ENCODE assay signal across 1 cellular context in genomic region chrX:38352362-38352761, GRCh38.
TF ChIP-seq lines count a peak whose summit lies in the region.

Gene OTC, plus strand, starts transcription at chrX:38352604. Its CDS starts 93 bp downstream, at chrX:38352697.

TF ChIP-seq in HepG2, 621 proteins besides CTCF, POLR2A, EP300 and RAD21 (continued from another document):
- TF ChIP-seq ZNF747 (CRISPR knock-in tag; IDR thresholded peaks at IDR 0.05; ENCODE audit: borderline replicate concordance): no peak
- no peak for TF ChIP-seq KLF6 (CRISPR knock-in tag; IDR thresholded peaks at IDR 0.05)
- TF ChIP-seq NFKBIZ (CRISPR knock-in tag; IDR thresholded peaks at IDR 0.05): no peak
- no peak for TF ChIP-seq SRY (CRISPR knock-in tag; IDR thresholded peaks at IDR 0.05)
- 0 out of 2 replicates have a peak, but pooled peaks have one; percentile 23 for TF ChIP-seq HNF4A (CRISPR knock-in tag; IDR thresholded peaks at IDR 0.05)
- no peak for TF ChIP-seq ZNF230 (CRISPR knock-in tag; IDR thresholded peaks at IDR 0.05)
